Comparison of ENCODE assay signal across 13 cellular contexts in genomic region chr21:46116846-46117585, GRCh38. TPM values are rescaled to one million over a fixed set of nuclear protein-coding genes. Genes with fewer than 3 reads are reported as not detected.
DNase-seq lines count a peak whose midpoint lies in the region; ATAC-seq and TF ChIP-seq lines count a peak whose summit lies in the region.
"Had no signal": no experiment of that assay in that cellular context is flagged by ENCODE, and none has a peak within 500 bp of the region (broad histone marks: within the 10 kb centered on the region; RNA-seq: fewer than 3 reads in every experiment).

No MANE protein-coding gene starts in this region.

- peaks cover 23% of the 10 kb centered on the region for H3K36me3 Mint-ChIP-seq in HFFc6 (ENCODE audit: low read depth)
- peaks cover 38% of the 10 kb centered on the region for H3K36me3 Mint-ChIP-seq in nephron progenitor cell (ENCODE audit: low read depth)
- no peaks in the 10 kb centered on the region for H3K36me3 Mint-ChIP-seq in stimulated activated effector memory CD8-positive, alpha-beta T cell treated with anti-CD3 and anti-CD28 coated beads, Interleukin-12 subunit alpha, Interleukin-12 subunit beta, amount 100 ng/mL, for 72 hours

- no peak overlapping the region for H3K4me3 Mint-ChIP-seq in HFFc6
- H3K4me3 Mint-ChIP-seq in nephron progenitor cell = no peak overlapping the region
- H3K4me3 Mint-ChIP-seq in stimulated activated effector memory CD8-positive, alpha-beta T cell treated with anti-CD3 and anti-CD28 coated beads, Interleukin-12 subunit alpha, Interleukin-12 subunit beta, amount 100 ng/mL, for 72 hours = no peak overlapping the region
- H3K4me3 Mint-ChIP-seq: stimulated activated naive CD8-positive, alpha-beta T cell treated with anti-CD3 and anti-CD28 coated beads, Interleukin-15, amount 100 ng/mL, for 72 hours had no signal

- TF ChIP-seq CTCF in AG10803 (conservative IDR thresholded peaks at IDR 0.05; ENCODE audit: low read length) (no peak), HFFc6 (IDR thresholded peaks at IDR 0.05) (no peak), nephron progenitor cell (IDR thresholded peaks at IDR 0.05) (no peak)

- H3K4me3 ChIP-seq in AG10803 (ENCODE audit: low read length) = no peak overlapping the region
- H3K4me3 ChIP-seq: GM12878, K562, SK-N-MC had no signal

- DNase-seq in AG10803 (ENCODE audit: low read depth) (peak; percentile 58), HFFc6 (peak; percentile 53), epidermal melanocyte (ENCODE audit: insufficient read length, low spot score) (peak; percentile 76), nephron progenitor cell (peak; percentile 1), cerebellar nuclear complex (lab: John Stamatoyannopoulos, UW) (no peak)
- DNase-seq in stimulated activated effector memory CD8-positive, alpha-beta T cell treated with anti-CD3 and anti-CD28 coated beads, Interleukin-12 subunit alpha, Interleukin-12 subunit beta, amount 100 ng/mL, for 72 hours (ENCODE audit: low spot score in 2 of 2) = no peak
- no peak for DNase-seq in stimulated activated CD4-positive, alpha-beta T cell treated with anti-CD3 and anti-CD28 coated beads, Interleukin-15, amount 100 ng/mL, for 24 hours
- DNase-seq: caudate nucleus had no signal

- H3K9me3 Mint-ChIP-seq in HFFc6 = no peaks in the 10 kb centered on the region
- peaks cover 13% of the 10 kb centered on the region for H3K9me3 Mint-ChIP-seq in nephron progenitor cell
- peaks cover 2% of the 10 kb centered on the region for H3K9me3 Mint-ChIP-seq in stimulated activated effector memory CD8-positive, alpha-beta T cell treated with anti-CD3 and anti-CD28 coated beads, Interleukin-12 subunit alpha, Interleukin-12 subunit beta, amount 100 ng/mL, for 72 hours
- H3K9me3 Mint-ChIP-seq: stimulated activated naive CD8-positive, alpha-beta T cell treated with anti-CD3 and anti-CD28 coated beads, Interleukin-15, amount 100 ng/mL, for 72 hours had no signal

- H3K27me3 Mint-ChIP-seq in HFFc6 (ENCODE audit: insufficient read depth) = peaks cover 2% of the 10 kb centered on the region; the same call in 1 of the 2 replicates
- H3K27me3 Mint-ChIP-seq in nephron progenitor cell (ENCODE audit: low read depth, poor library complexity) = no peaks in the 10 kb centered on the region
- H3K27me3 Mint-ChIP-seq: stimulated activated naive CD8-positive, alpha-beta T cell treated with anti-CD3 and anti-CD28 coated beads, Interleukin-15, amount 100 ng/mL, for 72 hours had no signal

- ATAC-seq in stimulated activated effector memory CD8-positive, alpha-beta T cell treated with anti-CD3 and anti-CD28 coated beads, Interleukin-12 subunit alpha, Interleukin-12 subunit beta, amount 100 ng/mL, for 72 hours = no peak
- ATAC-seq in GM21576 (IDR thresholded peaks at IDR 0.05; ENCODE audit: unreplicated experiment) = no peak
- ATAC-seq: GM12878; K562; stimulated activated naive CD8-positive, alpha-beta T cell treated with anti-CD3 and anti-CD28 coated beads, Interleukin-15, amount 100 ng/mL, for 72 hours had no signal

- H3K27ac Mint-ChIP-seq in HFFc6 (no peak overlapping the region), nephron progenitor cell (no peak overlapping the region)
- H3K27ac Mint-ChIP-seq in stimulated activated effector memory CD8-positive, alpha-beta T cell treated with anti-CD3 and anti-CD28 coated beads, Interleukin-12 subunit alpha, Interleukin-12 subunit beta, amount 100 ng/mL, for 72 hours = no peak overlapping the region

- H3K4me1 Mint-ChIP-seq in HFFc6 (ENCODE audit: low read depth) (peaks cover 10% of the 10 kb centered on the region), nephron progenitor cell (no peaks in the 10 kb centered on the region)
- H3K4me1 Mint-ChIP-seq in stimulated activated effector memory CD8-positive, alpha-beta T cell treated with anti-CD3 and anti-CD28 coated beads, Interleukin-12 subunit alpha, Interleukin-12 subunit beta, amount 100 ng/mL, for 72 hours = no peaks in the 10 kb centered on the region
- H3K4me1 Mint-ChIP-seq: stimulated activated naive CD8-positive, alpha-beta T cell treated with anti-CD3 and anti-CD28 coated beads, Interleukin-15, amount 100 ng/mL, for 72 hours had no signal

RNA-seq across cellular contexts. Expression of gene COL6A2, which starts 19.1 kb away (rescaled TPM):
- 100 to 1,000 TPM; 426 to 514 (median 467) TPM for total RNA-seq in HFFc6 (2021; fragmentation: NEBNext Ultra II Directional; extraction: Animal tissue kit (Norgen Biotek cat#: 25700))

RNA-seq across cellular contexts. Expression of gene FTCD, which starts 38.4 kb away (rescaled TPM):
- total RNA-seq in HFFc6 (2021; fragmentation: NEBNext Ultra II Directional; extraction: Animal tissue kit (Norgen Biotek cat#: 25700)) = 1 to 10 TPM in 1 of 6 experiments, under 1 TPM in 4, not detected in 1; 0.12 to 1.2 (median 0.17) TPM

Comparison
In these comparisons a context has a peak if more than half of its experiments do, and no peak if none do; other contexts are left out.
1. DNase-seq: peak in AG10803 (single experiment), HFFc6 (single experiment), epidermal melanocyte (single experiment) and nephron progenitor cell (single experiment); none in stimulated activated effector memory CD8-positive, alpha-beta T cell treated with anti-CD3 and anti-CD28 coated beads, Interleukin-12 subunit alpha, Interleukin-12 subunit beta, amount 100 ng/mL, for 72 hours (0 of 2), cerebellar nuclear complex (0 of 2) and stimulated activated CD4-positive, alpha-beta T cell treated with anti-CD3 and anti-CD28 coated beads, Interleukin-15, amount 100 ng/mL, for 24 hours (single experiment).